Comparison of ENCODE assay signal across 1 cellular context in the genomic region with DNA sequence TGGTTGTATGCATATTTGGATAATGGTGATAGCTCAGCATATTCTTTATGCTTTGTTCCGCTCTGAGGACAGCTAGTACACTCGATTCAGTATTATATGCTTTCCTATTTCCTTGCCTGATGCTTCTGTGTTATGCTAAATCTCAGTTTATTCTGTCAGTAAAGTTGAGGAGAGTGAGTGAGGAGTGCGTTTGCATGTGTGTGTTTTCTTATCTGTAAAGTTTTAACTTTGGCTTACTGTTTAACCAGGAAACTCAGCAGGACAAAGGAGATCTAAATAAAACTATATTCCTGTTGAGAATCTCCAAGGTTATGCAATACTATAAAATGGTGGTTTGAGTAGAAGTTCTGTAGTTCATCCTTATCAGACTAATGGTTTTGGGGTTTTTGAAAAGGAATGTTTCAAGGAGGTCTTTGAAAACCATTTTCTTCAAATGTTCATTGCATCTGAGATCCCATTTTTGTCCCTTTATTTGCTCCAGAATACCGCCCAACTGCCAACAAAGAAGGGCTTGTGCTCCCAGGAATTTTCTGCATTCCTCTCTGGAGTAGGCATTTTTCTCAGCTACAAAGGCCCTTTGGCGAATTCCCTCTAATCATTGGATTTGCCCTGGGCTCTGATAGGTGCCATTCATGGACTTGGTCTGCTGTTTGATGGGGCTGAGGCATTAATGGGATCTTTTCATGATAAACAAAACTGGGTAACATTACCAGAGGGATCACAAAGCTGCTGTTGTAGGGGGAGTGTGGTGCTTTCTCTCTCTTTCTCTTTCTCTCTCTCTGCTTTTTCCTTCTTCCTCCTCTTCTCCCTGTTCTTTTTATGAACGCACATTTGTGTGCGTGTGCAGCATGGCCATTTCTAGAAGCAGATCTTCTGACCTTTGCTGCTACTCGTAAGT.
A peak's percentile ranks its signal among the peaks of the same experiment; 100 is the strongest.
TF ChIP-seq lines count a peak whose summit lies in the region.

No MANE protein-coding gene starts in this region.

TF ChIP-seq in HepG2, 621 proteins besides CTCF, POLR2A, EP300 and RAD21 (continued from another document and continues in another):
- no peak for TF ChIP-seq NONO (IDR thresholded peaks at IDR 0.05)
- TF ChIP-seq NONO (CRISPR knock-in tag; conservative IDR thresholded peaks at IDR 0.05) = peak; percentile 37; the same call in 1 of the 2 replicates
- peak; percentile 62; the same call in 1 of the 2 replicates for TF ChIP-seq MED1 (CRISPR knock-in tag; IDR thresholded peaks at IDR 0.05)
- 0 out of 2 replicates have a peak, but pooled peaks have one; percentile 11 for TF ChIP-seq NCOA1 (CRISPR knock-in tag; IDR thresholded peaks at IDR 0.05)
- no peak for TF ChIP-seq ZNF333 (CRISPR knock-in tag; IDR thresholded peaks at IDR 0.05; ENCODE audit: borderline replicate concordance)
- TF ChIP-seq GFI1 (CRISPR knock-in tag; IDR thresholded peaks at IDR 0.05; ENCODE audit: borderline replicate concordance) = peak; percentile 95
- no peak for TF ChIP-seq SOX6 (IDR thresholded peaks at IDR 0.05)
- peak; percentile 91 for TF ChIP-seq SOX6 (CRISPR knock-in tag; IDR thresholded peaks at IDR 0.05)
- TF ChIP-seq, protein P1, sequence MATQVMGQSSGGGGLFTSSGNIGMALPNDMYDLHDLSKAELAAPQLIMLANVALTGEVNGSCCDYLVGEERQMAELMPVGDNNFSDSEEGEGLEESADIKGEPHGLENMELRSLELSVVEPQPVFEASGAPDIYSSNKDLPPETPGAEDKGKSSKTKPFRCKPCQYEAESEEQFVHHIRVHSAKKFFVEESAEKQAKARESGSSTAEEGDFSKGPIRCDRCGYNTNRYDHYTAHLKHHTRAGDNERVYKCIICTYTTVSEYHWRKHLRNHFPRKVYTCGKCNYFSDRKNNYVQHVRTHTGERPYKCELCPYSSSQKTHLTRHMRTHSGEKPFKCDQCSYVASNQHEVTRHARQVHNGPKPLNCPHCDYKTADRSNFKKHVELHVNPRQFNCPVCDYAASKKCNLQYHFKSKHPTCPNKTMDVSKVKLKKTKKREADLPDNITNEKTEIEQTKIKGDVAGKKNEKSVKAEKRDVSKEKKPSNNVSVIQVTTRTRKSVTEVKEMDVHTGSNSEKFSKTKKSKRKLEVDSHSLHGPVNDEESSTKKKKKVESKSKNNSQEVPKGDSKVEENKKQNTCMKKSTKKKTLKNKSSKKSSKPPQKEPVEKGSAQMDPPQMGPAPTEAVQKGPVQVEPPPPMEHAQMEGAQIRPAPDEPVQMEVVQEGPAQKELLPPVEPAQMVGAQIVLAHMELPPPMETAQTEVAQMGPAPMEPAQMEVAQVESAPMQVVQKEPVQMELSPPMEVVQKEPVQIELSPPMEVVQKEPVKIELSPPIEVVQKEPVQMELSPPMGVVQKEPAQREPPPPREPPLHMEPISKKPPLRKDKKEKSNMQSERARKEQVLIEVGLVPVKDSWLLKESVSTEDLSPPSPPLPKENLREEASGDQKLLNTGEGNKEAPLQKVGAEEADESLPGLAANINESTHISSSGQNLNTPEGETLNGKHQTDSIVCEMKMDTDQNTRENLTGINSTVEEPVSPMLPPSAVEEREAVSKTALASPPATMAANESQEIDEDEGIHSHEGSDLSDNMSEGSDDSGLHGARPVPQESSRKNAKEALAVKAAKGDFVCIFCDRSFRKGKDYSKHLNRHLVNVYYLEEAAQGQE (IDR thresholded peaks at IDR 0.05; ENCODE audit: borderline replicate concordance in 1 of 2, low read depth in 1 of 2, low read length in 2 of 2) = peak in 1 of 2 experiments; percentile 4; a peak in 1 of 4 replicates
- peak; percentile 44 for TF ChIP-seq YY1 (IDR thresholded peaks at IDR 0.05; ENCODE audit: insufficient read depth, insufficient replicate concordance, low read depth, low read length)
- TF ChIP-seq, protein P2, sequence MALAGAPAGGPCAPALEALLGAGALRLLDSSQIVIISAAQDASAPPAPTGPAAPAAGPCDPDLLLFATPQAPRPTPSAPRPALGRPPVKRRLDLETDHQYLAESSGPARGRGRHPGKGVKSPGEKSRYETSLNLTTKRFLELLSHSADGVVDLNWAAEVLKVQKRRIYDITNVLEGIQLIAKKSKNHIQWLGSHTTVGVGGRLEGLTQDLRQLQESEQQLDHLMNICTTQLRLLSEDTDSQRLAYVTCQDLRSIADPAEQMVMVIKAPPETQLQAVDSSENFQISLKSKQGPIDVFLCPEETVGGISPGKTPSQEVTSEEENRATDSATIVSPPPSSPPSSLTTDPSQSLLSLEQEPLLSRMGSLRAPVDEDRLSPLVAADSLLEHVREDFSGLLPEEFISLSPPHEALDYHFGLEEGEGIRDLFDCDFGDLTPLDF (CRISPR knock-in tag; IDR thresholded peaks at IDR 0.05) = peak; percentile 48; the same call in 1 of the 2 replicates
- TF ChIP-seq ZNF331 (CRISPR knock-in tag; IDR thresholded peaks at IDR 0.05) = peak; percentile 22; the same call in 1 of the 2 replicates
- TF ChIP-seq KAT2B (IDR thresholded peaks at IDR 0.05; ENCODE audit: borderline replicate concordance, low read depth, low read length) = no peak
- TF ChIP-seq SOX13 (IDR thresholded peaks at IDR 0.05) = no peak
- TF ChIP-seq SOX13 (CRISPR knock-in tag; conservative IDR thresholded peaks at IDR 0.05 in 1 of 2, IDR thresholded peaks at IDR 0.05 in 1 of 2) = peak; percentile 62 to 80; a peak in 2 of 4 replicates
- no peak for TF ChIP-seq SRSF4 (IDR thresholded peaks at IDR 0.05; ENCODE audit: low read depth, low read length, poor library complexity, severe bottlenecking)
- peak; percentile 50 for TF ChIP-seq ERF (CRISPR knock-in tag; IDR thresholded peaks at IDR 0.05)
- TF ChIP-seq TARDBP (CRISPR knock-in tag; IDR thresholded peaks at IDR 0.05) = peak; percentile 55
- TF ChIP-seq MXI1 (IDR thresholded peaks at IDR 0.05; ENCODE audit: borderline replicate concordance, low read depth, low read length) = peak; percentile 28; the same call in 1 of the 3 replicates
- TF ChIP-seq ZSCAN25 (CRISPR knock-in tag; IDR thresholded peaks at IDR 0.05) = 0 out of 2 replicates have a peak, but pooled peaks have one; percentile 23
- TF ChIP-seq, protein P3, sequence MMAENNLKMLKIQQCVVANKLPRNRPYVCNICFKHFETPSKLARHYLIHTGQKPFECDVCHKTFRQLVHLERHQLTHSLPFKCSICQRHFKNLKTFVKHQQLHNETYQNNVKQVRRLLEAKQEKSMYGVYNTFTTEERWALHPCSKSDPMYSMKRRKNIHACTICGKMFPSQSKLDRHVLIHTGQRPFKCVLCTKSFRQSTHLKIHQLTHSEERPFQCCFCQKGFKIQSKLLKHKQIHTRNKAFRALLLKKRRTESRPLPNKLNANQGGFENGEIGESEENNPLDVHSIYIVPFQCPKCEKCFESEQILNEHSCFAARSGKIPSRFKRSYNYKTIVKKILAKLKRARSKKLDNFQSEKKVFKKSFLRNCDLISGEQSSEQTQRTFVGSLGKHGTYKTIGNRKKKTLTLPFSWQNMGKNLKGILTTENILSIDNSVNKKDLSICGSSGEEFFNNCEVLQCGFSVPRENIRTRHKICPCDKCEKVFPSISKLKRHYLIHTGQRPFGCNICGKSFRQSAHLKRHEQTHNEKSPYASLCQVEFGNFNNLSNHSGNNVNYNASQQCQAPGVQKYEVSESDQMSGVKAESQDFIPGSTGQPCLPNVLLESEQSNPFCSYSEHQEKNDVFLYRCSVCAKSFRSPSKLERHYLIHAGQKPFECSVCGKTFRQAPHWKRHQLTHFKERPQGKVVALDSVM (CRISPR knock-in tag; IDR thresholded peaks at IDR 0.05) = no peak
- TF ChIP-seq, protein P4, sequence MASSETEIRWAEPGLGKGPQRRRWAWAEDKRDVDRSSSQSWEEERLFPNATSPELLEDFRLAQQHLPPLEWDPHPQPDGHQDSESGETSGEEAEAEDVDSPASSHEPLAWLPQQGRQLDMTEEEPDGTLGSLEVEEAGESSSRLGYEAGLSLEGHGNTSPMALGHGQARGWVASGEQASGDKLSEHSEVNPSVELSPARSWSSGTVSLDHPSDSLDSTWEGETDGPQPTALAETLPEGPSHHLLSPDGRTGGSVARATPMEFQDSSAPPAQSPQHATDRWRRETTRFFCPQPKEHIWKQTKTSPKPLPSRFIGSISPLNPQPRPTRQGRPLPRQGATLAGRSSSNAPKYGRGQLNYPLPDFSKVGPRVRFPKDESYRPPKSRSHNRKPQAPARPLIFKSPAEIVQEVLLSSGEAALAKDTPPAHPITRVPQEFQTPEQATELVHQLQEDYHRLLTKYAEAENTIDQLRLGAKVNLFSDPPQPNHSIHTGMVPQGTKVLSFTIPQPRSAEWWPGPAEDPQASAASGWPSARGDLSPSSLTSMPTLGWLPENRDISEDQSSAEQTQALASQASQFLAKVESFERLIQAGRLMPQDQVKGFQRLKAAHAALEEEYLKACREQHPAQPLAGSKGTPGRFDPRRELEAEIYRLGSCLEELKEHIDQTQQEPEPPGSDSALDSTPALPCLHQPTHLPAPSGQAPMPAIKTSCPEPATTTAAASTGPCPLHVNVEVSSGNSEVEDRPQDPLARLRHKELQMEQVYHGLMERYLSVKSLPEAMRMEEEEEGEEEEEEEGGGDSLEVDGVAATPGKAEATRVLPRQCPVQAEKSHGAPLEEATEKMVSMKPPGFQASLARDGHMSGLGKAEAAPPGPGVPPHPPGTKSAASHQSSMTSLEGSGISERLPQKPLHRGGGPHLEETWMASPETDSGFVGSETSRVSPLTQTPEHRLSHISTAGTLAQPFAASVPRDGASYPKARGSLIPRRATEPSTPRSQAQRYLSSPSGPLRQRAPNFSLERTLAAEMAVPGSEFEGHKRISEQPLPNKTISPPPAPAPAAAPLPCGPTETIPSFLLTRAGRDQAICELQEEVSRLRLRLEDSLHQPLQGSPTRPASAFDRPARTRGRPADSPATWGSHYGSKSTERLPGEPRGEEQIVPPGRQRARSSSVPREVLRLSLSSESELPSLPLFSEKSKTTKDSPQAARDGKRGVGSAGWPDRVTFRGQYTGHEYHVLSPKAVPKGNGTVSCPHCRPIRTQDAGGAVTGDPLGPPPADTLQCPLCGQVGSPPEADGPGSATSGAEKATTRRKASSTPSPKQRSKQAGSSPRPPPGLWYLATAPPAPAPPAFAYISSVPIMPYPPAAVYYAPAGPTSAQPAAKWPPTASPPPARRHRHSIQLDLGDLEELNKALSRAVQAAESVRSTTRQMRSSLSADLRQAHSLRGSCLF (CRISPR knock-in tag; IDR thresholded peaks at IDR 0.05; ENCODE audit: borderline replicate concordance) = 0 out of 2 replicates have a peak, but pooled peaks have one; percentile 65
- TF ChIP-seq, protein P5, sequence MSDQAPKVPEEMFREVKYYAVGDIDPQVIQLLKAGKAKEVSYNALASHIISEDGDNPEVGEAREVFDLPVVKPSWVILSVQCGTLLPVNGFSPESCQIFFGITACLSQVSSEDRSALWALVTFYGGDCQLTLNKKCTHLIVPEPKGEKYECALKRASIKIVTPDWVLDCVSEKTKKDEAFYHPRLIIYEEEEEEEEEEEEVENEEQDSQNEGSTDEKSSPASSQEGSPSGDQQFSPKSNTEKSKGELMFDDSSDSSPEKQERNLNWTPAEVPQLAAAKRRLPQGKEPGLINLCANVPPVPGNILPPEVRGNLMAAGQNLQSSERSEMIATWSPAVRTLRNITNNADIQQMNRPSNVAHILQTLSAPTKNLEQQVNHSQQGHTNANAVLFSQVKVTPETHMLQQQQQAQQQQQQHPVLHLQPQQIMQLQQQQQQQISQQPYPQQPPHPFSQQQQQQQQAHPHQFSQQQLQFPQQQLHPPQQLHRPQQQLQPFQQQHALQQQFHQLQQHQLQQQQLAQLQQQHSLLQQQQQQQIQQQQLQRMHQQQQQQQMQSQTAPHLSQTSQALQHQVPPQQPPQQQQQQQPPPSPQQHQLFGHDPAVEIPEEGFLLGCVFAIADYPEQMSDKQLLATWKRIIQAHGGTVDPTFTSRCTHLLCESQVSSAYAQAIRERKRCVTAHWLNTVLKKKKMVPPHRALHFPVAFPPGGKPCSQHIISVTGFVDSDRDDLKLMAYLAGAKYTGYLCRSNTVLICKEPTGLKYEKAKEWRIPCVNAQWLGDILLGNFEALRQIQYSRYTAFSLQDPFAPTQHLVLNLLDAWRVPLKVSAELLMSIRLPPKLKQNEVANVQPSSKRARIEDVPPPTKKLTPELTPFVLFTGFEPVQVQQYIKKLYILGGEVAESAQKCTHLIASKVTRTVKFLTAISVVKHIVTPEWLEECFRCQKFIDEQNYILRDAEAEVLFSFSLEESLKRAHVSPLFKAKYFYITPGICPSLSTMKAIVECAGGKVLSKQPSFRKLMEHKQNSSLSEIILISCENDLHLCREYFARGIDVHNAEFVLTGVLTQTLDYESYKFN (CRISPR knock-in tag; conservative IDR thresholded peaks at IDR 0.05) = peak; percentile 85
- no peak for TF ChIP-seq CREB1 (IDR thresholded peaks at IDR 0.05)
- TF ChIP-seq CREB1 (CRISPR knock-in tag; IDR thresholded peaks at IDR 0.05) = peak; percentile 61
- TF ChIP-seq ZNF644 (CRISPR knock-in tag; IDR thresholded peaks at IDR 0.05; ENCODE audit: low read depth) = peak; percentile 64; the same call in 1 of the 2 replicates
- no peak for TF ChIP-seq PAWR (CRISPR knock-in tag; IDR thresholded peaks at IDR 0.05; ENCODE audit: borderline replicate concordance)
- TF ChIP-seq, protein P6, sequence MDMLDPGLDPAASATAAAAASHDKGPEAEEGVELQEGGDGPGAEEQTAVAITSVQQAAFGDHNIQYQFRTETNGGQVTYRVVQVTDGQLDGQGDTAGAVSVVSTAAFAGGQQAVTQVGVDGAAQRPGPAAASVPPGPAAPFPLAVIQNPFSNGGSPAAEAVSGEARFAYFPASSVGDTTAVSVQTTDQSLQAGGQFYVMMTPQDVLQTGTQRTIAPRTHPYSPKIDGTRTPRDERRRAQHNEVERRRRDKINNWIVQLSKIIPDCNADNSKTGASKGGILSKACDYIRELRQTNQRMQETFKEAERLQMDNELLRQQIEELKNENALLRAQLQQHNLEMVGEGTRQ (IDR thresholded peaks at IDR 0.05; ENCODE audit: low read depth, low read length) = no peak
- TF ChIP-seq, protein P6 (CRISPR knock-in tag; IDR thresholded peaks at IDR 0.05; ENCODE audit: borderline replicate concordance) = no peak
- TF ChIP-seq DPF2 (CRISPR knock-in tag; IDR thresholded peaks at IDR 0.05; ENCODE audit: borderline replicate concordance, low read depth) = peak; percentile 18; the same call in 1 of the 2 replicates
